Comparison of ENCODE assay signal across 17 cellular contexts in genomic region chr21:31846690-31847089, GRCh38. TPM values are rescaled to one million over a fixed set of nuclear protein-coding genes. Genes with fewer than 3 reads are reported as not detected.
A peak's percentile ranks its signal among the peaks of the same experiment; 100 is the strongest.
DNase-seq lines count a peak whose midpoint lies in the region; ATAC-seq and TF ChIP-seq lines count a peak whose summit lies in the region.
"Had no signal": no experiment of that assay in that cellular context is flagged by ENCODE, and none has a peak within 500 bp of the region (broad histone marks: within the 10 kb centered on the region; RNA-seq: fewer than 3 reads in every experiment).

No MANE protein-coding gene starts in this region.

- peaks cover 5% of the 10 kb centered on the region for H3K4me1 ChIP-seq in left ventricle myocardium inferior
- peaks cover 2% of the 10 kb centered on the region for H3K4me1 ChIP-seq in right cardiac atrium (ENCODE audit: control insufficient read depth, insufficient read depth, low read length)
- H3K4me1 ChIP-seq: A549 had no signal

- H3K27me3 ChIP-seq in left ventricle myocardium inferior (ENCODE audit: low read depth) (peaks cover 2% of the 10 kb centered on the region), right cardiac atrium (ENCODE audit: control insufficient read depth, insufficient read depth) (no peaks in the 10 kb centered on the region)

- peak; percentile 69 for ATAC-seq in left ventricle myocardium superior
- peak; percentile 70 to 88 for ATAC-seq in right cardiac atrium
- ATAC-seq in GM19397 (IDR thresholded peaks at IDR 0.05; ENCODE audit: unreplicated experiment), result no peak
- ATAC-seq: A549, GM23338, HepG2 had no signal

- H3K9me3 Mint-ChIP-seq in progenitor cell of endocrine pancreas (ENCODE audit: low read depth), result no peaks in the 10 kb centered on the region
- H3K9me3 Mint-ChIP-seq: GM23338 had no signal

- TF ChIP-seq CTCF in left ventricle myocardium inferior (IDR thresholded peaks at IDR 0.05; ENCODE audit: borderline replicate concordance) (no peak), progenitor cell of endocrine pancreas (IDR thresholded peaks at IDR 0.05; ENCODE audit: unreplicated experiment) (no peak)

- H3K27ac Mint-ChIP-seq in progenitor cell of endocrine pancreas, result no peak overlapping the region
- H3K27ac Mint-ChIP-seq: CD14-positive monocyte; CD4-positive, alpha-beta memory T cell; GM23338 had no signal

- DNase-seq in NCI-H2029 (lab: John Stamatoyannopoulos, UW) (peak; percentile 1), NCI-H2029 treated with DMSO at 0.1 percent for 48 hours (lab: John Stamatoyannopoulos, UW) (no peak), left ventricle myocardium superior (no peak), left ventricle myocardium inferior (no peak), right cardiac atrium (peak in 2 of 3 donors; percentile 58), progenitor cell of endocrine pancreas (ENCODE audit: low spot score, unreplicated experiment) (no peak)
- DNase-seq: AML-193; CD4-positive, alpha-beta memory T cell; DMS79; GDM1; HCEC 1CT had no signal

- peaks cover 4% of the 10 kb centered on the region for H3K27me3 Mint-ChIP-seq in progenitor cell of endocrine pancreas

- H3K4me1 Mint-ChIP-seq in progenitor cell of endocrine pancreas (ENCODE audit: low read depth), result no peaks in the 10 kb centered on the region
- H3K4me1 Mint-ChIP-seq: CD14-positive monocyte; CD4-positive, alpha-beta memory T cell had no signal

- intact Hi-C loops in left ventricle myocardium superior (cut with micrococcal nuclease) (no loop called here), left ventricle myocardium inferior (cut with micrococcal nuclease) (no loop called here), right cardiac atrium (cut with DNase I) (no loop called here)

- H3K9me3 ChIP-seq in left ventricle myocardium inferior (replicated peaks) (no peaks in the 10 kb centered on the region), right cardiac atrium (ENCODE audit: control insufficient read depth, low read length) (no peaks in the 10 kb centered on the region)
- H3K9me3 ChIP-seq: A549 had no signal

- H3K27ac ChIP-seq in left ventricle myocardium inferior (replicated peaks) (no peak overlapping the region), right cardiac atrium (ENCODE audit: low read length) (no peak overlapping the region)
- H3K27ac ChIP-seq: 22Rv1, A549 had no signal

- H3K36me3 ChIP-seq in left ventricle myocardium inferior, result no peaks in the 10 kb centered on the region

- H3K4me3 ChIP-seq in left ventricle myocardium inferior, result no peak overlapping the region
- no peak overlapping the region for H3K4me3 ChIP-seq in right cardiac atrium (ENCODE audit: low read length)
- H3K4me3 ChIP-seq: A549, GM23338 had no signal

- H3K4me3 Mint-ChIP-seq in progenitor cell of endocrine pancreas (ENCODE audit: low read depth), result no peak overlapping the region
- H3K4me3 Mint-ChIP-seq: CD14-positive monocyte; CD4-positive, alpha-beta memory T cell; GM23338 had no signal

- H3K36me3 Mint-ChIP-seq in progenitor cell of endocrine pancreas (ENCODE audit: insufficient read depth), result no peaks in the 10 kb centered on the region
- H3K36me3 Mint-ChIP-seq: CD14-positive monocyte; CD4-positive, alpha-beta memory T cell had no signal

- 68% methylated on average over 1 of the region's 1 CpG for WGBS in right cardiac atrium

RNA-seq across cellular contexts. Expression of gene HUNK, which starts 26.1 kb away (rescaled TPM):
- 0.40 TPM for total RNA-seq in left ventricle myocardium superior
- 0.44 TPM for total RNA-seq in left ventricle myocardium inferior
- under 1 TPM; 0.11 to 0.82 (median 0.59) TPM for total RNA-seq in right cardiac atrium
- 0.07 TPM for polyA plus RNA-seq in right cardiac atrium
- 39.5 and 41.9 TPM in 2 replicates for total RNA-seq in progenitor cell of endocrine pancreas
- polyA plus RNA-seq: CD14-positive monocyte had no signal

Comparison
In these comparisons a context has a peak if more than half of its experiments do, and no peak if none do; other contexts are left out.
1. DNase-seq: peak in NCI-H2029 (single experiment) and right cardiac atrium (2 of 3); none in NCI-H2029 treated with DMSO at 0.1 percent for 48 hours (single experiment), left ventricle myocardium superior (single experiment), left ventricle myocardium inferior (single experiment) and progenitor cell of endocrine pancreas (single experiment).
2. RNA of gene HUNK, which starts 26.1 kb away (total RNA-seq): 39.5 to 41.9 TPM in progenitor cell of endocrine pancreas; 0.11 to 0.82 TPM in right cardiac atrium, 0.44 TPM in left ventricle myocardium inferior (single experiment) and 0.40 TPM in left ventricle myocardium superior (single experiment); every median in the first group is over 10 times any median in the second.